In genomic region chr19:18131841-18132596, GRCh38 we compare ENCODE assay signal across 19 cellular contexts. TPM values are rescaled to one million over a fixed set of nuclear protein-coding genes. Genes with fewer than 3 reads are reported as not detected.
DNase-seq lines count a peak whose midpoint lies in the region; ATAC-seq and TF ChIP-seq lines count a peak whose summit lies in the region.
"Had no signal": no experiment of that assay in that cellular context is flagged by ENCODE, and none has a peak within 500 bp of the region (broad histone marks: within the 10 kb centered on the region; RNA-seq: fewer than 3 reads in every experiment).

No MANE protein-coding gene starts in this region.

- CTCF ChIA-PET in Caco-2 (lab: Charles Lee) (interaction anchor here (1.1 kb wide), 1 partner anchor 19 kb away, joined by 3 read pairs; no protein-coding TSS in a partner anchor), HEK293 (lab: Yijun Ruan, JAX) (interaction anchor here (0.5 to 2.2 kb wide), 2 partner anchors 19 to 97 kb away, joined by 5 to 10 read pairs; no protein-coding TSS in a partner anchor)

- ATAC-seq in omental fat pad (ENCODE audit: low FRiP score) (no peak), GM21576 (IDR thresholded peaks at IDR 0.05; ENCODE audit: unreplicated experiment) (no peak)
- ATAC-seq: left ventricle myocardium superior, T-helper 17 cell had no signal

- no TSS peak for BruUV-seq in Caco-2 (replicated peaks; lab: Mats Ljungman, UMichigan)

- H3K27me3 ChIP-seq in Caco-2 (replicated peaks; ENCODE audit: control insufficient read depth, insufficient read depth, low read length) (no peaks in the 10 kb centered on the region), endodermal cell (ENCODE audit: control insufficient read depth, insufficient read depth, low read length, poor library complexity, severe bottlenecking) (no peaks in the 10 kb centered on the region)
- H3K27me3 ChIP-seq: colonic mucosa, MG63, tibial nerve had no signal

- intact Hi-C loops in Caco-2 (cut with micrococcal nuclease; ENCODE audit: unreplicated experiment): no loop called here

- no peak overlapping the region for H3K4me3 ChIP-seq in Caco-2 (ENCODE audit: low read depth, low read length)
- no peak overlapping the region for H3K4me3 ChIP-seq in HEK293 (ENCODE audit: low read depth, low read length)
- no peak overlapping the region for H3K4me3 ChIP-seq in endodermal cell (ENCODE audit: low read length)
- H3K4me3 ChIP-seq: colonic mucosa, MG63, tibial nerve had no signal

- H3K4me1 Mint-ChIP-seq in Caco-2 (ENCODE audit: low read depth, unreplicated experiment) (peaks cover 13% of the 10 kb centered on the region), endodermal cell (no peaks in the 10 kb centered on the region)

- H3K9me3 ChIP-seq in Caco-2 (no peaks in the 10 kb centered on the region), HEK293 (ENCODE audit: control insufficient read depth, insufficient read depth, low read depth, low read length) (no peaks in the 10 kb centered on the region), endodermal cell (ENCODE audit: control insufficient read depth, low read length) (no peaks in the 10 kb centered on the region)
- H3K9me3 ChIP-seq: colonic mucosa, MG63, tibial nerve had no signal

- TF ChIP-seq CTCF in Caco-2 (IDR thresholded peaks at IDR 0.05; ENCODE audit: insufficient read depth in 1 of 2, low read depth in 1 of 2, low read length in 1 of 2, severe bottlenecking in 1 of 2, unreplicated experiment in 1 of 2): no peak
- TF ChIP-seq CTCF in HEK293 (tag by site-specific recombination; IDR thresholded peaks at IDR 0.05): no peak
- TF ChIP-seq CTCF in endodermal cell (conservative IDR thresholded peaks at IDR 0.05): no peak
- TF ChIP-seq CTCF in omental fat pad (IDR thresholded peaks at IDR 0.05): no peak

- H3K9ac ChIP-seq in endodermal cell (ENCODE audit: extremely low read depth, low read length, poor library complexity, severe bottlenecking): no peak overlapping the region

- H3K36me3 Mint-ChIP-seq in Caco-2 (ENCODE audit: insufficient read depth, unreplicated experiment) (peaks cover 9% of the 10 kb centered on the region), endodermal cell (ENCODE audit: low read depth) (peaks cover 51% of the 10 kb centered on the region)

- DNase-seq in Caco-2 (peak; percentile 40 to 50), endodermal cell (peak; percentile 83), omental fat pad (ENCODE audit: low spot score) (no peak)
- DNase-seq in activated CD8-positive, alpha-beta memory T cell treated with anti-CD3 and anti-CD28 coated beads, Interleukin-2, amount 50 U/mL, for 48 hours: no peak
- DNase-seq: activated CD4-positive, CD25-positive, alpha-beta regulatory T cell; activated CD8-positive, alpha-beta memory T cell treated with anti-CD3 and anti-CD28 coated beads, Interleukin-2, amount 50 U/mL, for 4 hours; activated naive CD4-positive, alpha-beta T cell treated with anti-CD3 and anti-CD28 coated beads for 36 hours; colonic mucosa; DMS153; left ventricle myocardium superior; MG63; NCI-H1694; NCI-H446; SIG-M5; T-helper 17 cell had no signal

- POLR2A ChIA-PET in Caco-2 (lab: Charles Lee) (no interaction called here), HEK293 (lab: Yijun Ruan, JAX) (no interaction called here)

- H3K4me3 Mint-ChIP-seq in Caco-2 (ENCODE audit: unreplicated experiment) (no peak overlapping the region), endodermal cell (no peak overlapping the region)
- H3K4me3 Mint-ChIP-seq: activated naive CD4-positive, alpha-beta T cell treated with anti-CD3 and anti-CD28 coated beads for 36 hours; T-helper 17 cell had no signal

- H3K4me1 ChIP-seq in Caco-2: peaks cover 6% of the 10 kb centered on the region
- H3K4me1 ChIP-seq in HEK293 (ENCODE audit: control insufficient read depth, insufficient read depth, low read length): no peaks in the 10 kb centered on the region
- H3K4me1 ChIP-seq in endodermal cell (ENCODE audit: control insufficient read depth, insufficient read depth, low read length): no peaks in the 10 kb centered on the region
- H3K4me1 ChIP-seq: colonic mucosa, tibial nerve had no signal

- H3K9me3 Mint-ChIP-seq in Caco-2 (ENCODE audit: unreplicated experiment) (no peaks in the 10 kb centered on the region), endodermal cell (no peaks in the 10 kb centered on the region)
- H3K9me3 Mint-ChIP-seq: activated naive CD4-positive, alpha-beta T cell treated with anti-CD3 and anti-CD28 coated beads for 36 hours had no signal

- 91 to 92% methylated on average over 24 to 31 of the region's 31 CpGs for WGBS in endodermal cell (ENCODE audit: insufficient coverage in 1 of 2, insufficient read length in 1 of 2), 2 experiments

- H3K27ac ChIP-seq in HEK293 (ENCODE audit: extremely low read depth, low read depth, low read length): no peak overlapping the region
- no peak overlapping the region for H3K27ac ChIP-seq in endodermal cell (ENCODE audit: low read depth, low read length)
- H3K27ac ChIP-seq: colonic mucosa, tibial nerve had no signal

- H3K27me3 Mint-ChIP-seq in Caco-2 (ENCODE audit: insufficient read depth, unreplicated experiment): no peaks in the 10 kb centered on the region
- no peaks in the 10 kb centered on the region for H3K27me3 Mint-ChIP-seq in endodermal cell (ENCODE audit: insufficient read depth)
- H3K27me3 Mint-ChIP-seq: T-helper 17 cell had no signal

- H3K36me3 ChIP-seq in Caco-2 (ENCODE audit: control insufficient read depth, insufficient read depth, low read length): no peaks in the 10 kb centered on the region; the same call in none of the 2 replicates
- H3K36me3 ChIP-seq in HEK293 (ENCODE audit: control insufficient read depth in 2 of 2, insufficient read depth in 1 of 2, low read length in 2 of 2): peaks cover 0 to 40% of the 10 kb centered on the region in 2 experiments; a peak in 2 of 3 replicates
- peaks cover 34% of the 10 kb centered on the region for H3K36me3 ChIP-seq in endodermal cell (ENCODE audit: control insufficient read depth, insufficient read depth, low read length)
- H3K36me3 ChIP-seq: MG63 had no signal

- H3K27ac Mint-ChIP-seq in Caco-2 (ENCODE audit: unreplicated experiment) (no peak overlapping the region), endodermal cell (no peak overlapping the region)
- H3K27ac Mint-ChIP-seq: activated naive CD4-positive, alpha-beta T cell treated with anti-CD3 and anti-CD28 coated beads for 36 hours; T-helper 17 cell had no signal

TF ChIP-seq in HEK293, 187 proteins besides CTCF, POLR2A, EP300 and RAD21:
- TF ChIP-seq ZNF174 (tag by site-specific recombination; IDR thresholded peaks at IDR 0.05): no peak
- TF ChIP-seq ZNF362 (tag by site-specific recombination; IDR thresholded peaks at IDR 0.05): no peak
- peak; percentile 9 for TF ChIP-seq ZBTB26 (tag by site-specific recombination; optimal IDR thresholded peaks at IDR 0.05)
- TF ChIP-seq ZNF791 (tag by site-specific recombination; IDR thresholded peaks at IDR 0.05): no peak
- 0 out of 2 replicates have a peak, but pooled peaks have one; percentile 31 for TF ChIP-seq SP2 (tag by site-specific recombination; IDR thresholded peaks at IDR 0.05)
- 0 out of 2 replicates have a peak, but pooled peaks have one; percentile 36 for TF ChIP-seq ZBTB17 (tag by site-specific recombination; IDR thresholded peaks at IDR 0.05)
- TF ChIP-seq ZNF792 (tag by site-specific recombination; IDR thresholded peaks at IDR 0.05): peak; percentile 99
- TF ChIP-seq ZNF214 (tag by site-specific recombination; IDR thresholded peaks at IDR 0.05; ENCODE audit: borderline replicate concordance): no peak

RNA-seq across cellular contexts. Expression of gene PIK3R2, which starts 20.9 kb away (rescaled TPM):
- total RNA-seq in Caco-2 (2022): 34.3 and 37.8 TPM in 2 replicates
- total RNA-seq in endodermal cell: 10 to 100 TPM; 52.9 to 58.8 TPM
- 57.1 TPM for polyA plus RNA-seq in endodermal cell (2013, experiment 1 of 2)
- polyA plus RNA-seq in endodermal cell (2013, experiment 2 of 2): 50.7 TPM
- 10 to 100 TPM in 1 of 4 donors, 1 to 10 TPM in 3; 6.3 to 11.7 (median 7.4) TPM for total RNA-seq in omental fat pad

RNA-seq across cellular contexts. Expression of gene MAST3, which starts 34.4 kb away (rescaled TPM):
- total RNA-seq in Caco-2 (2022) (8.0 and 8.2 TPM in 2 replicates), endodermal cell (10 to 100 TPM; 13.0 to 15.1 TPM), omental fat pad (10 to 100 TPM in 2 of 4 donors, 1 to 10 TPM in 2; 4.5 to 14.8 (median 8.9) TPM)
- polyA plus RNA-seq in endodermal cell (2013, experiment 1 of 2): 9.3 TPM
- 8.2 TPM for polyA plus RNA-seq in endodermal cell (2013, experiment 2 of 2)

RNA-seq across cellular contexts. Expression of gene IFI30, which starts 41.6 kb away (rescaled TPM):
- total RNA-seq in Caco-2 (2022): 38.3 and 39.6 TPM in 2 replicates
- total RNA-seq in endodermal cell: 10 to 100 TPM; 10.6 to 11.0 TPM
- polyA plus RNA-seq in endodermal cell (2013, experiment 1 of 2): 6.8 TPM
- 3.1 TPM for polyA plus RNA-seq in endodermal cell (2013, experiment 2 of 2)
- 100 to 1,000 TPM in 2 of 4 donors, 10 to 100 TPM in 2; 74.8 to 466 (median 148) TPM for total RNA-seq in omental fat pad

RNA-seq across cellular contexts. Expression of gene IL12RB1, which starts 45.3 kb away (rescaled TPM):
- total RNA-seq in Caco-2 (2022) (not detected in 2 replicates), endodermal cell (not detected), omental fat pad (1 to 10 TPM; 1.1 to 4.4 (median 1.6) TPM)
- not detected for polyA plus RNA-seq in endodermal cell (2013, experiment 1 of 2)
- not detected for polyA plus RNA-seq in endodermal cell (2013, experiment 2 of 2)
- total RNA-seq: endothelial cell of umbilical vein had no signal
- polyA plus RNA-seq: endothelial cell of umbilical vein had no signal

Comparison
In these comparisons a context has a peak if more than half of its experiments do, and no peak if none do; other contexts are left out.
1. DNase-seq: peak in Caco-2 (2 of 2) and endodermal cell (single experiment); none in omental fat pad (single experiment) and activated CD8-positive, alpha-beta memory T cell treated with anti-CD3 and anti-CD28 coated beads, Interleukin-2, amount 50 U/mL, for 48 hours (single experiment).